ENCODE assay signal across 11 cellular contexts in genomic region chr18:74456409-74457042, GRCh38. TPM values are rescaled to one million over a fixed set of nuclear protein-coding genes. Genes with fewer than 3 reads are reported as not detected.
A peak's percentile ranks its signal among the peaks of the same experiment; 100 is the strongest.
DNase-seq lines count a peak whose midpoint lies in the region; FAIRE-seq and TF ChIP-seq lines count a peak whose summit lies in the region.
"Had no signal": no experiment of that assay in that cellular context is flagged by ENCODE, and none has a peak within 500 bp of the region (broad histone marks: within the 10 kb centered on the region; RNA-seq: fewer than 3 reads in every experiment).

No MANE protein-coding gene starts in this region.

- WGBS in mesendoderm (ENCODE audit: extremely low coverage, insufficient coverage, low lambda C conversion rate), result no CpG with 5 or more reads among the region's 66 CpGs
- WGBS in testis, 2 donors, result 1 to 3% methylated on average over 12 to 66 of the region's 66 CpGs
- WGBS in small intestine, 3 donors, result 1% methylated on average over 63 to 66 of the region's 66 CpGs

- peak overlapping the region; percentile 23 for H3K4me2 ChIP-seq in mesendoderm (ENCODE audit: low read length)

- DNase-seq in NCI-H1105 (lab: John Stamatoyannopoulos, UW), result peak; percentile 12
- DNase-seq in NCI-H1105 treated with DMSO at 0.1 percent for 48 hours (lab: John Stamatoyannopoulos, UW), result no peak
- DNase-seq in mesendoderm, result peak; percentile 17
- DNase-seq in testis, result peak; percentile 22
- DNase-seq in RKO (ENCODE audit: low spot score), result no peak
- DNase-seq in small intestine, result no peak
- DNase-seq in AG08396 (ENCODE audit: low spot score), result no peak
- DNase-seq: NCI-H2081 had no signal

- no peak overlapping the region for H3K23ac ChIP-seq in mesendoderm (ENCODE audit: low read length)

- no peak overlapping the region for H4K5ac ChIP-seq in mesendoderm (ENCODE audit: low read length)

- H3K27ac ChIP-seq in duodenal mucosa (ENCODE audit: low read depth, low read length), result no peak overlapping the region
- H3K27ac ChIP-seq in mesendoderm (ENCODE audit: low read depth, low read length), result no peak overlapping the region
- peak overlapping the region; percentile 57 to 59 for H3K27ac ChIP-seq in testis
- H3K27ac ChIP-seq in small intestine (ENCODE audit: low read depth in 1 of 2, low read length in 1 of 2), result no peak overlapping the region

- H3K56ac ChIP-seq in mesendoderm (ENCODE audit: low read length), result no peak overlapping the region

- H3K79me2 ChIP-seq in mesendoderm (ENCODE audit: control insufficient read depth, insufficient read depth, low read length), result no peaks in the 10 kb centered on the region

- H3K9me3 ChIP-seq in duodenal mucosa (ENCODE audit: control insufficient read depth in 1 of 2, low read length in 2 of 2) (no peaks in the 10 kb centered on the region), testis (no peaks in the 10 kb centered on the region), small intestine (ENCODE audit: control insufficient read depth, low read depth) (no peaks in the 10 kb centered on the region)

- H3K4me1 ChIP-seq in duodenal mucosa (ENCODE audit: control insufficient read depth in 1 of 2, insufficient read depth in 2 of 2, low read length in 2 of 2) (peaks cover 4 to 5% of the 10 kb centered on the region in 2 donors), mesendoderm (ENCODE audit: control insufficient read depth, low read depth, low read length) (no peaks in the 10 kb centered on the region), testis (peaks cover 9% of the 10 kb centered on the region), small intestine (ENCODE audit: control insufficient read depth in 2 of 2, insufficient read depth in 1 of 2, low read depth in 1 of 2, low read length in 1 of 2) (no peaks in the 10 kb centered on the region)

- H3K9ac ChIP-seq in duodenal mucosa (ENCODE audit: low read depth in 1 of 2, low read length in 2 of 2) (no peak overlapping the region), mesendoderm (ENCODE audit: low read length) (peak overlapping the region; percentile 41)

- H2AK5ac ChIP-seq in mesendoderm (ENCODE audit: low read length), result no peak overlapping the region

- H3K4me3 ChIP-seq in duodenal mucosa (ENCODE audit: low read depth in 1 of 2, low read length in 2 of 2) (peak overlapping the region; percentile 6 to 48), mesendoderm (ENCODE audit: low read length) (peak overlapping the region; percentile 17), testis (peak overlapping the region; percentile 39 to 67), small intestine (ENCODE audit: low read depth in 1 of 2, low read length in 2 of 2) (peak overlapping the region in 1 of 2 donors; percentile 41)

- no peak for TF ChIP-seq CTCF in testis (IDR thresholded peaks at IDR 0.05)

- H3K4ac ChIP-seq in mesendoderm (ENCODE audit: low read depth, low read length), result no peak overlapping the region

- no peak for FAIRE-seq in small intestine (lab: Jason Lieb, UNC)
- FAIRE-seq: A204.1, TTC549 had no signal

- intact Hi-C loops in testis (cut with DNase I; ENCODE audit: low total_unique reads), result no loop called here

- H3K79me1 ChIP-seq in mesendoderm (ENCODE audit: low read length), result no peaks in the 10 kb centered on the region

- no peaks in the 10 kb centered on the region for H3K36me3 ChIP-seq in duodenal mucosa (ENCODE audit: control insufficient read depth in 1 of 2, insufficient read depth in 2 of 2, low read length in 2 of 2)
- no peaks in the 10 kb centered on the region for H3K36me3 ChIP-seq in mesendoderm (ENCODE audit: control insufficient read depth, insufficient read depth, low read length)
- H3K36me3 ChIP-seq in testis (ENCODE audit: low read depth, missing control alignments), result no peaks in the 10 kb centered on the region
- H3K36me3 ChIP-seq in small intestine (ENCODE audit: control insufficient read depth in 2 of 2, insufficient read depth in 2 of 2, low read length in 2 of 2), result no peaks in the 10 kb centered on the region

- no peak overlapping the region for H2BK120ac ChIP-seq in mesendoderm (ENCODE audit: low read depth, low read length)

- H3K27me3 ChIP-seq in duodenal mucosa (ENCODE audit: control insufficient read depth in 1 of 2, insufficient read depth in 2 of 2, low read length in 2 of 2) (peaks cover 27 to 34% of the 10 kb centered on the region in 2 donors), mesendoderm (ENCODE audit: insufficient read depth, low read length, poor library complexity) (peaks cover 22% of the 10 kb centered on the region), testis (no peaks in the 10 kb centered on the region), small intestine (ENCODE audit: control insufficient read depth in 2 of 2, insufficient read depth in 2 of 2, low read length in 2 of 2) (peaks cover 9 to 12% of the 10 kb centered on the region in 2 donors)

- H2BK15ac ChIP-seq in mesendoderm (replicated peaks; ENCODE audit: low read depth), result no peak overlapping the region

- no peak overlapping the region for H3K18ac ChIP-seq in mesendoderm (ENCODE audit: low read length)

- H2BK5ac ChIP-seq in mesendoderm (ENCODE audit: low read length), result no peak overlapping the region

- H4K8ac ChIP-seq in mesendoderm (ENCODE audit: low read depth, low read length), result no peak overlapping the region

- TF ChIP-seq POLR2A in testis (IDR thresholded peaks at IDR 0.05), result no peak

RNA-seq across cellular contexts. Expression of gene DIPK1C, which starts 0.6 kb away (rescaled TPM):
- polyA plus RNA-seq in mesendoderm (2013, experiment 1 of 2), result not detected
- not detected for polyA plus RNA-seq in mesendoderm (2013, experiment 2 of 2)
- 10 to 100 TPM; 16.2 to 17.0 TPM for total RNA-seq in testis
- 9.3 TPM for polyA plus RNA-seq in testis (ENCODE audit: insufficient read depth, low read depth, low replicate concordance)
- polyA plus RNA-seq in small intestine, result under 1 TPM in 1 of 3 donors, not detected in 2; 0.43 TPM

RNA-seq across cellular contexts. Expression of gene CNDP2, which starts 39.6 kb away (rescaled TPM):
- 171 TPM for polyA plus RNA-seq in mesendoderm (2013, experiment 1 of 2)
- polyA plus RNA-seq in mesendoderm (2013, experiment 2 of 2), result 171 TPM
- total RNA-seq in testis, result 10 to 100 TPM; 72.0 to 84.5 TPM
- polyA plus RNA-seq in testis (ENCODE audit: insufficient read depth, low read depth, low replicate concordance), result 74.4 TPM
- polyA plus RNA-seq in small intestine, result 100 to 1,000 TPM; 215 to 423 (median 340) TPM

Comparison
In these comparisons a context has a peak if more than half of its experiments do, and no peak if none do; other contexts are left out.
1. DNase-seq: peak in NCI-H1105 (single experiment), mesendoderm (single experiment) and testis (single experiment); none in NCI-H1105 treated with DMSO at 0.1 percent for 48 hours (single experiment), RKO (single experiment), small intestine (single experiment) and AG08396 (single experiment).
2. H3K27ac ChIP-seq: peak in testis (2 of 2); none in duodenal mucosa (single experiment), mesendoderm (single experiment) and small intestine (0 of 2).